10 cellular contexts compared by ENCODE assay signal in the genomic region with DNA sequence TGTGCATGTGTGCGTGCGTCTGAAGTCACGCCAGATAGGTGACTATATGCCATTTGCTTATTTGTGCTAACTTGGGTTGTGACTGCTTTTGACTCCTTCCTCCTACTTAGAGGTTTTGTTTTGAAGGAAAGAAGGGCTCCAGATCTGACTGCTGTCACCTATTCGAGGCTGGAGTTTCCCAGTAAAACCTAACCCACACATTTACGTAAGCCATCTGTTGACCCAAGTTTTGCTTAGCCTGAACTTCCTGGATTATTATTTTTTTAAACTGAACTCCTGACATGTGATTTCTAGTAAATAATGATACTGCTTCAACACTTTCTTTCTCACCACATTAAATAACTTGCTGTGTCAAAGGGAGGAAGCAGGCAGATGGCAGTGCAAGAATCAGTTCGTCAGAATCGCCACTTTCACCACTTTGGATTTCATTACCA. TPM values are rescaled to one million over a fixed set of nuclear protein-coding genes. Genes with fewer than 3 reads are reported as not detected.
DNase-seq lines count a peak whose midpoint lies in the region; ATAC-seq, FAIRE-seq and TF ChIP-seq lines count a peak whose summit lies in the region.
"Had no signal": no experiment of that assay in that cellular context is flagged by ENCODE, and none has a peak within 500 bp of the region (broad histone marks: within the 10 kb centered on the region; RNA-seq: fewer than 3 reads in every experiment).

No MANE protein-coding gene starts in this region.

- no peaks in the 10 kb centered on the region for H3K9me3 ChIP-seq in right lobe of liver
- no peaks in the 10 kb centered on the region for H3K9me3 ChIP-seq in HepG2 (ENCODE audit: low read length)
- no peaks in the 10 kb centered on the region for H3K9me3 ChIP-seq in upper lobe of right lung
- H3K9me3 ChIP-seq in sigmoid colon: no peaks in the 10 kb centered on the region

- H3K27me3 ChIP-seq in right lobe of liver (no peaks in the 10 kb centered on the region), HepG2 (ENCODE audit: control insufficient read depth in 1 of 2, insufficient read depth in 2 of 2, low read length in 2 of 2) (no peaks in the 10 kb centered on the region), upper lobe of right lung (no peaks in the 10 kb centered on the region), sigmoid colon (no peaks in the 10 kb centered on the region)

- TF ChIP-seq POLR2A in right lobe of liver (IDR thresholded peaks at IDR 0.05) (no peak), HepG2 (IDR thresholded peaks at IDR 0.05; ENCODE audit: insufficient read depth in 1 of 2, low read depth in 2 of 2, low read length in 2 of 2) (no peak), sigmoid colon (IDR thresholded peaks at IDR 0.05) (no peak)

- 31% methylated on average over 5 of the region's 7 CpGs for WGBS in right lobe of liver (ENCODE audit: insufficient coverage, low coverage, low lambda C conversion rate, missing lambda C conversion rate)
- WGBS in HepG2 (ENCODE audit: low lambda C conversion rate): 70% methylated on average over 7 of the region's 7 CpGs
- 40 to 70% methylated on average over 7 of the region's 7 CpGs for WGBS in sigmoid colon, 2 donors

- in situ Hi-C loops in HepG2 (cut with HindIII; ENCODE audit: extremely low pct_ligation_motif_present, low pct_unique_long_range_greater_than_20kb): no loop called here

- H3K4me2 ChIP-seq in HepG2 (ENCODE audit: low read depth, low read length): no peak overlapping the region

- no peaks in the 10 kb centered on the region for H3K36me3 ChIP-seq in right lobe of liver
- no peaks in the 10 kb centered on the region for H3K36me3 ChIP-seq in HepG2 (replicated peaks in 1 of 2; ENCODE audit: control insufficient read depth in 1 of 2, insufficient read depth in 2 of 2, low read length in 2 of 2)
- no peaks in the 10 kb centered on the region for H3K36me3 ChIP-seq in upper lobe of right lung
- no peaks in the 10 kb centered on the region for H3K36me3 ChIP-seq in sigmoid colon

- H2AFZ ChIP-seq in HepG2 (ENCODE audit: low read length): no peak overlapping the region

- H3K9me3 Mint-ChIP-seq in activated naive CD4-positive, alpha-beta T cell treated with anti-CD3 and anti-CD28 coated beads, Interleukin-2, amount 50 U/mL, for 72 hours: peaks cover 0 to 6% of the 10 kb centered on the region in 2 donors

- H4K20me1 ChIP-seq in HepG2 (ENCODE audit: insufficient read depth, low read length): no peaks in the 10 kb centered on the region

- TF ChIP-seq CTCF in right lobe of liver (IDR thresholded peaks at IDR 0.05) (no peak), HepG2 (CRISPR knock-in tag; IDR thresholded peaks at IDR 0.05) (no peak), upper lobe of right lung (IDR thresholded peaks at IDR 0.05) (no peak), sigmoid colon (IDR thresholded peaks at IDR 0.05) (no peak)

- peak; percentile 38 to 70 (median 55) for ATAC-seq in right lobe of liver
- ATAC-seq in HepG2: no peak
- ATAC-seq in HG03432 (IDR thresholded peaks at IDR 0.05; ENCODE audit: unreplicated experiment): peak; percentile 27
- peak; percentile 78 to 88 for ATAC-seq in activated naive CD4-positive, alpha-beta T cell treated with anti-CD3 and anti-CD28 coated beads, Interleukin-2, amount 50 U/mL, for 72 hours
- peak; percentile 70 for ATAC-seq in upper lobe of right lung

- H3K4me3 ChIP-seq in right lobe of liver: no peak overlapping the region
- no peak overlapping the region for H3K4me3 ChIP-seq in HepG2 (replicated peaks in 1 of 3; ENCODE audit: insufficient read depth in 1 of 3, low read depth in 2 of 3, low read length in 3 of 3)
- no peak overlapping the region for H3K4me3 ChIP-seq in upper lobe of right lung
- H3K4me3 ChIP-seq in sigmoid colon: no peak overlapping the region

- TF ChIP-seq RAD21 in HepG2 (CRISPR knock-in tag; IDR thresholded peaks at IDR 0.05): no peak

- H3K79me2 ChIP-seq in HepG2 (ENCODE audit: insufficient read depth, low read length): no peaks in the 10 kb centered on the region

- peaks cover 0 to 6% of the 10 kb centered on the region in 2 donors for H3K36me3 Mint-ChIP-seq in activated naive CD4-positive, alpha-beta T cell treated with anti-CD3 and anti-CD28 coated beads, Interleukin-2, amount 50 U/mL, for 72 hours

- CTCF ChIA-PET in HepG2 (lab: Yijun Ruan, JAX; ENCODE audit: low intra/inter-chr PET ratio, low total read pairs): no interaction called here

- no TSS peak for BruUV-seq in HepG2 (replicated peaks; lab: Mats Ljungman, UMichigan)

- no peaks in the 10 kb centered on the region for H3K4me1 ChIP-seq in right lobe of liver
- H3K4me1 ChIP-seq in HepG2 (ENCODE audit: insufficient read depth, low read length): no peaks in the 10 kb centered on the region
- peaks cover 3% of the 10 kb centered on the region for H3K4me1 ChIP-seq in upper lobe of right lung
- H3K4me1 ChIP-seq in sigmoid colon: no peaks in the 10 kb centered on the region

- no peak overlapping the region for H3K9ac ChIP-seq in HepG2 (ENCODE audit: insufficient read depth, low read depth, low read length)

- FAIRE-seq in HepG2 (lab: Jason Lieb, UNC): no peak

- intact Hi-C loops in right lobe of liver (cut with DNase I) (no loop called here), HepG2 (cut with micrococcal nuclease; ENCODE audit: unreplicated experiment) (no loop called here), upper lobe of right lung (cut with DNase I) (no loop called here), sigmoid colon (cut with DNase I) (no loop called here)

- TF ChIP-seq EP300 in HepG2 (IDR thresholded peaks at IDR 0.05; ENCODE audit: low read depth in 2 of 2, low read length in 2 of 2): no peak
- TF ChIP-seq EP300 in HepG2 (CRISPR knock-in tag; IDR thresholded peaks at IDR 0.05; ENCODE audit: borderline replicate concordance): no peak
- TF ChIP-seq EP300 in sigmoid colon (IDR thresholded peaks at IDR 0.05): no peak

- H3K27ac Mint-ChIP-seq in activated naive CD4-positive, alpha-beta T cell treated with anti-CD3 and anti-CD28 coated beads, Interleukin-2, amount 50 U/mL, for 72 hours: peak overlapping the region; percentile 88 to 98

- POLR2A ChIA-PET in HepG2 (lab: Yijun Ruan, JAX): no interaction called here

- H3K27ac ChIP-seq in right lobe of liver: no peak overlapping the region
- H3K27ac ChIP-seq in HepG2 (ENCODE audit: extremely low read length, insufficient read depth, low read length): no peak overlapping the region
- no peak overlapping the region for H3K27ac ChIP-seq in upper lobe of right lung
- no peak overlapping the region for H3K27ac ChIP-seq in sigmoid colon

- DNase-seq in right lobe of liver (no peak), HepG2 (ENCODE audit: low spot score) (no peak), upper lobe of right lung (no peak), NCI-H2227 (lab: John Stamatoyannopoulos, UW; ENCODE audit: unreplicated experiment) (no peak), sigmoid colon (no peak)
- DNase-seq in activated naive CD4-positive, alpha-beta T cell treated with anti-CD3 and anti-CD28 coated beads, Interleukin-2, amount 50 U/mL, for 72 hours (ENCODE audit: low spot score in 2 of 2): peak in 1 of 2 donors; percentile 48
- DNase-seq in NK-92 treated with Interleukin-12 subunit alpha and Interleukin-12 subunit beta, amount 100 ng/mL, for 24 hours (lab: John Stamatoyannopoulos, UW): no peak
- DNase-seq: HCEC 1CT had no signal

TF ChIP-seq in HepG2, 621 proteins besides CTCF, POLR2A, EP300 and RAD21 (continues in another document):
- TF ChIP-seq TCF7 (IDR thresholded peaks at IDR 0.05; ENCODE audit: low read depth) (no peak), ZNF614 (CRISPR knock-in tag; IDR thresholded peaks at IDR 0.05; ENCODE audit: borderline replicate concordance) (no peak), ZNF772 (CRISPR knock-in tag; IDR thresholded peaks at IDR 0.05) (no peak), ZNF761 (CRISPR knock-in tag; conservative IDR thresholded peaks at IDR 0.05) (no peak)

RNA-seq across cellular contexts. Expression of gene DTHD1, which starts 41.5 kb away (rescaled TPM):
- total RNA-seq in right lobe of liver: under 1 TPM in 4 of 6 experiments, not detected in 2; 0.07 to 0.12 (median 0.12) TPM
- not detected in 2 replicates for total RNA-seq in HepG2 (2016; rRNA removed; fragmentation: Illumina TruSeq; extraction: Trizol)
- not detected in 2 replicates for total RNA-seq in HepG2 (2016; cell fraction: cytosol; rRNA removed; fragmentation: Illumina TruSeq; extraction: Trizol; ENCODE audit: low read depth)
- total RNA-seq in HepG2 (2016; cell fraction: insoluble cytoplasmic fraction; rRNA removed; fragmentation: Illumina TruSeq; extraction: Trizol): not detected in 2 replicates
- total RNA-seq in HepG2 (2016; cell fraction: membrane; rRNA removed; fragmentation: Illumina TruSeq; extraction: Trizol): not detected in 2 replicates
- total RNA-seq in HepG2 (2016; cell fraction: nucleus; rRNA removed; fragmentation: Illumina TruSeq; extraction: Trizol): not detected in 2 replicates
- polyA plus RNA-seq in HepG2 (2011; rRNA removed): not detected in 2 replicates
- polyA plus RNA-seq in HepG2 (2011; cell fraction: cytosol; rRNA removed): not detected in 2 replicates
- polyA plus RNA-seq in HepG2 (2011; cell fraction: nucleus; rRNA removed): not detected in 2 replicates
- not detected in 2 replicates for polyA plus RNA-seq in HepG2 (2012)
- not detected in 2 replicates for polyA plus RNA-seq in HepG2 (2016; cell fraction: cytosol; fragmentation: Illumina TruSeq; extraction: Trizol; ENCODE audit: low read depth)
- not detected in 2 replicates for polyA plus RNA-seq in HepG2 (2016; cell fraction: insoluble cytoplasmic fraction; fragmentation: Illumina TruSeq; extraction: Trizol; ENCODE audit: low read depth)
- not detected in 2 replicates for polyA plus RNA-seq in HepG2 (2016; cell fraction: membrane; fragmentation: Illumina TruSeq; extraction: Trizol; ENCODE audit: low read depth)
- polyA plus RNA-seq in HepG2 (2016; cell fraction: nucleus; fragmentation: Illumina TruSeq; extraction: Trizol; ENCODE audit: insufficient read depth, low read depth): not detected in 2 replicates
- not detected in 2 replicates for polyA minus RNA-seq in HepG2 (2011; rRNA and poly(A)+ RNA removed; ENCODE audit: low replicate concordance)
- polyA minus RNA-seq in HepG2 (2011; cell fraction: cytosol; rRNA and poly(A)+ RNA removed): not detected in 2 replicates
- polyA minus RNA-seq in HepG2 (2011; cell fraction: nucleus; rRNA and poly(A)+ RNA removed): not detected in 2 replicates
- 1 to 10 TPM in 1 of 2 donors, under 1 TPM in 1; 0.20 to 3.6 TPM for total RNA-seq in activated naive CD4-positive, alpha-beta T cell treated with anti-CD3 and anti-CD28 coated beads, Interleukin-2, amount 50 U/mL, for 72 hours
- total RNA-seq in upper lobe of right lung: 0.55 TPM
- under 1 TPM in 3 of 4 donors, not detected in 1; under 0.01 to 0.27 (median 0.16) TPM for total RNA-seq in sigmoid colon
- polyA plus RNA-seq in sigmoid colon: under 1 TPM in 1 of 3 donors, not detected in 2; 0.26 TPM
- total RNA-seq: NCI-H460 had no signal
